In genomic region chr4:183631577-183632198, GRCh38 we compare ENCODE assay signal across 24 cellular contexts. TPM values are rescaled to one million over a fixed set of nuclear protein-coding genes. Genes with fewer than 3 reads are reported as not detected.
DNase-seq lines count a peak whose midpoint lies in the region; ATAC-seq and TF ChIP-seq lines count a peak whose summit lies in the region.
"Had no signal": no experiment of that assay in that cellular context is flagged by ENCODE, and none has a peak within 500 bp of the region (broad histone marks: within the 10 kb centered on the region; RNA-seq: fewer than 3 reads in every experiment).

No MANE protein-coding gene starts in this region.

- H3K4me3 ChIP-seq in adrenal gland: no peak overlapping the region
- no peak overlapping the region for H3K4me3 ChIP-seq in thyroid gland (replicated peaks in 1 of 3)
- H3K4me3 ChIP-seq: MG63 had no signal

- H3K36me3 ChIP-seq in adrenal gland (replicated peaks in 1 of 2): no peaks in the 10 kb centered on the region
- no peaks in the 10 kb centered on the region for H3K36me3 ChIP-seq in thyroid gland
- H3K36me3 ChIP-seq: MG63 had no signal

- H3K4me1 ChIP-seq in adrenal gland (replicated peaks in 1 of 2) (peaks cover 3 to 7% of the 10 kb centered on the region in 2 donors), thyroid gland (peaks cover 7 to 24% of the 10 kb centered on the region in 2 donors)
- H3K4me1 ChIP-seq: Caco-2 had no signal

- TF ChIP-seq POLR2A in adrenal gland (IDR thresholded peaks at IDR 0.05) (no peak), thyroid gland (IDR thresholded peaks at IDR 0.05) (no peak)

- ATAC-seq in left lobe of liver (peak; percentile 97), HG02870 (IDR thresholded peaks at IDR 0.05; ENCODE audit: unreplicated experiment) (no peak)
- ATAC-seq: CD8-positive, alpha-beta T cell; HCT116; PC-3 had no signal

- H3K9me3 ChIP-seq in adrenal gland (replicated peaks in 1 of 3): no peaks in the 10 kb centered on the region
- no peaks in the 10 kb centered on the region for H3K9me3 ChIP-seq in thyroid gland
- H3K9me3 ChIP-seq: Caco-2, MG63 had no signal

- no peaks in the 10 kb centered on the region for H3K27me3 ChIP-seq in adrenal gland
- H3K27me3 ChIP-seq in thyroid gland: no peaks in the 10 kb centered on the region
- H3K27me3 ChIP-seq: MG63 had no signal

- TF ChIP-seq CTCF in adrenal gland (IDR thresholded peaks at IDR 0.05) (no peak), thyroid gland (IDR thresholded peaks at IDR 0.05) (peak in 1 of 6 experiments; percentile 10)

- 55 to 63% (median 59%) methylated on average over 11 of the region's 11 CpGs for WGBS in adrenal gland, 4 donors
- 50 to 52% methylated on average over 11 of the region's 11 CpGs for WGBS in thyroid gland, 2 donors

- peak overlapping the region in 1 of 5 donors; percentile 13 for H3K27ac ChIP-seq in adrenal gland
- peak overlapping the region; percentile 10 to 73 (median 63) for H3K27ac ChIP-seq in thyroid gland
- H3K27ac ChIP-seq: C4-2B had no signal

- DNase-seq in adrenal gland: peak in 5 of 7 donors; percentile 40 to 59 (median 48)
- peak; percentile 76 for DNase-seq in left lobe of liver (ENCODE audit: low spot score)
- DNase-seq in midbrain (lab: John Stamatoyannopoulos, UW): peak; percentile 13
- DNase-seq in thyroid gland: peak; percentile 84 to 85
- no peak for DNase-seq in amygdala (lab: John Stamatoyannopoulos, UW)
- no peak for DNase-seq in SIG-M5 treated with dmso at 0.1 percent for 504 hours (lab: John Stamatoyannopoulos, UW; ENCODE audit: unreplicated experiment)
- DNase-seq: Caco-2; CD8-positive, alpha-beta T cell; DMS 273 treated with DMSO at 0.1 percent for 48 hours; DMS79; EL; GF-D8; KBM-7; MG63; NCI-H1105 treated with DMSO at 0.1 percent for 48 hours; NCI-H2029; NCI-H446 treated with DMSO at 0.1 percent for 48 hours; NCI-H526; NCI-H82; NK-92 treated with Interleukin-12 subunit alpha and Interleukin-12 subunit beta, amount 100 ng/mL, for 24 hours; PC-3 had no signal

- intact Hi-C loops in adrenal gland (cut with DNase I): no loop called here
- intact Hi-C loops in thyroid gland (cut with DNase I): no loop called here

RNA-seq across cellular contexts. Expression of gene RWDD4, which starts 27.3 kb away (rescaled TPM):
- total RNA-seq in adrenal gland (100 to 1,000 TPM in 2 of 8 donors, 10 to 100 TPM in 6; 39.4 to 157 (median 59.8) TPM), left lobe of liver (7.9 TPM), thyroid gland (10 to 100 TPM; 33.3 to 43.5 (median 41.5) TPM)
- 10 to 100 TPM; 27.0 to 57.6 (median 27.1) TPM for polyA plus RNA-seq in adrenal gland

RNA-seq across cellular contexts. Expression of gene TRAPPC11, which starts 27.4 kb away (rescaled TPM):
- total RNA-seq in adrenal gland: 100 to 1,000 TPM in 1 of 8 donors, 10 to 100 TPM in 7; 34.9 to 116 (median 50.8) TPM
- polyA plus RNA-seq in adrenal gland: 10 to 100 TPM; 20.5 to 43.4 (median 21.7) TPM
- total RNA-seq in left lobe of liver: 15.6 TPM
- total RNA-seq in thyroid gland: 10 to 100 TPM; 34.6 to 84.1 (median 41.8) TPM

Comparison
In these comparisons a context has a peak if more than half of its experiments do, and no peak if none do; other contexts are left out.
1. DNase-seq: peak in adrenal gland (5 of 7), left lobe of liver (single experiment), midbrain (single experiment) and thyroid gland (2 of 2); none in amygdala (0 of 56) and SIG-M5 treated with dmso at 0.1 percent for 504 hours (single experiment).